Comparison of ENCODE assay signal across 25 cellular contexts in genomic region chrX:24214568-24214967, GRCh38.
"Had no signal": no experiment of that assay in that cellular context is flagged by ENCODE, and none has a peak within 500 bp of the region (broad histone marks: within the 10 kb centered on the region; RNA-seq: fewer than 3 reads in every experiment).

No MANE protein-coding gene starts in this region.

- H3K27ac ChIP-seq: brain microvascular endothelial cell, SK-N-MC had no signal

- DNase-seq: activated B cell treated with CpG ODN at 0.5 μM for 24 hours; activated CD4-positive, alpha-beta T cell treated with anti-CD3 and anti-CD28 coated beads for 1 hour; activated CD4-positive, alpha-beta T cell treated with anti-CD3 and anti-CD28 coated beads, Interleukin-2, amount 10 ng/mL, durations not matched to agents 24 days and 14 days; activated CD4-positive, alpha-beta T cell treated with anti-CD3 and anti-CD28 coated beads, Interleukin-2, amount 50 U/mL, for 48 hours; activated CD8-positive, alpha-beta memory T cell treated with anti-CD3 and anti-CD28 coated beads, Interleukin-2, amount 10 ng/mL, durations not matched to agents 7 days and 5 days; activated effector memory CD4-positive, alpha-beta T cell treated with Interleukin-2 at 50 U/mL for 16 hours; activated naive CD4-positive, alpha-beta T cell; activated T-cell treated with anti-CD3 and anti-CD28 coated beads, Interleukin-2, amount 50 U/mL, for 24 hours; brain microvascular endothelial cell; cerebellar nuclear complex; MG63; MV-4-11; NCI-H1092 treated with DMSO at 0.1 percent for 48 hours; NCI-H1436; NCI-H1694 treated with DMSO at 0.1 percent for 48 hours; NCI-H2029 treated with DMSO at 0.1 percent for 48 hours; NCI-H446; NCI-H82; SIG-M5; SW 1271 had no signal

- H3K36me3 Mint-ChIP-seq: activated naive CD8-positive, alpha-beta T cell had no signal

- H3K4me1 Mint-ChIP-seq: activated CD4-positive, alpha-beta T cell treated with anti-CD3 and anti-CD28 coated beads, Interleukin-2, amount 10 ng/mL, durations not matched to agents 24 days and 14 days had no signal

- H3K4me3 Mint-ChIP-seq: activated B cell treated with CpG ODN at 0.5 μM for 24 hours; activated CD4-positive, alpha-beta T cell treated with anti-CD3 and anti-CD28 coated beads, Interleukin-2, amount 10 ng/mL, durations not matched to agents 24 days and 14 days; activated CD8-positive, alpha-beta memory T cell treated with anti-CD3 and anti-CD28 coated beads, Interleukin-2, amount 10 ng/mL, durations not matched to agents 7 days and 5 days; activated naive CD8-positive, alpha-beta T cell; activated T-cell treated with anti-CD3 and anti-CD28 coated beads, Interleukin-2, amount 50 U/mL, for 24 hours; activated T-helper 1 cell treated with anti-CD3 and anti-CD28 coated beads, Interleukin-12 subunit alpha, Interleukin-12 subunit beta, Interleukin-2, Interleukin-4 antibody, amounts not matched to agents 30 ng/mL and 10 ng/mL and 1 ng/mL, durations not matched to agents 14 hours and 24 hours and 36 hours; T-helper 2 cell treated with Interferon-gamma antibody and Interleukin-4, amounts not matched to agents 5 μg/mL and 100 μg/mL, for 36 hours had no signal

- H3K4me3 ChIP-seq: cardiac muscle cell, MG63, SK-N-MC had no signal

- H3K9me3 Mint-ChIP-seq: activated B cell treated with CpG ODN at 0.5 μM for 24 hours; activated CD4-positive, alpha-beta T cell treated with anti-CD3 and anti-CD28 coated beads, Interleukin-2, amount 10 ng/mL, durations not matched to agents 24 days and 14 days; activated T-cell treated with anti-CD3 and anti-CD28 coated beads, Interleukin-2, amount 50 U/mL, for 24 hours; activated T-helper 1 cell treated with anti-CD3 and anti-CD28 coated beads, Interleukin-12 subunit alpha, Interleukin-12 subunit beta, Interleukin-2, Interleukin-4 antibody, amounts not matched to agents 30 ng/mL and 10 ng/mL and 1 ng/mL, durations not matched to agents 14 hours and 24 hours and 36 hours; T-helper 2 cell treated with Interferon-gamma antibody and Interleukin-4, amounts not matched to agents 5 μg/mL and 100 μg/mL, for 36 hours had no signal

- ATAC-seq: activated CD8-positive, alpha-beta memory T cell treated with anti-CD3 and anti-CD28 coated beads, Interleukin-2, amount 10 ng/mL, durations not matched to agents 7 days and 5 days had no signal

- H3K27me3 Mint-ChIP-seq: activated B cell treated with CpG ODN at 0.5 μM for 24 hours; activated CD4-positive, alpha-beta T cell treated with anti-CD3 and anti-CD28 coated beads, Interleukin-2, amount 10 ng/mL, durations not matched to agents 24 days and 14 days; activated CD8-positive, alpha-beta memory T cell treated with anti-CD3 and anti-CD28 coated beads, Interleukin-2, amount 10 ng/mL, durations not matched to agents 7 days and 5 days; activated naive CD8-positive, alpha-beta T cell; activated T-cell treated with anti-CD3 and anti-CD28 coated beads, Interleukin-2, amount 50 U/mL, for 24 hours had no signal

- H3K27ac Mint-ChIP-seq: activated B cell treated with CpG ODN at 0.5 μM for 24 hours; activated CD4-positive, alpha-beta T cell treated with anti-CD3 and anti-CD28 coated beads, Interleukin-2, amount 10 ng/mL, durations not matched to agents 24 days and 14 days; activated CD8-positive, alpha-beta memory T cell treated with anti-CD3 and anti-CD28 coated beads, Interleukin-2, amount 10 ng/mL, durations not matched to agents 7 days and 5 days; activated T-cell treated with anti-CD3 and anti-CD28 coated beads, Interleukin-2, amount 50 U/mL, for 24 hours; activated T-helper 1 cell treated with anti-CD3 and anti-CD28 coated beads, Interleukin-12 subunit alpha, Interleukin-12 subunit beta, Interleukin-2, Interleukin-4 antibody, amounts not matched to agents 30 ng/mL and 10 ng/mL and 1 ng/mL, durations not matched to agents 14 hours and 24 hours and 36 hours; T-helper 2 cell treated with Interferon-gamma antibody and Interleukin-4, amounts not matched to agents 5 μg/mL and 100 μg/mL, for 36 hours had no signal

- H3K27me3 ChIP-seq: brain microvascular endothelial cell, cardiac muscle cell, MG63 had no signal

- H3K9me3 ChIP-seq: MG63 had no signal
